1 cellular context compared by ENCODE assay signal in genomic region chr11:65873280-65874156, GRCh38.
TF ChIP-seq lines count a peak whose summit lies in the region.

No MANE protein-coding gene starts in this region.

TF ChIP-seq in A549, 52 proteins besides CTCF, POLR2A, EP300 and RAD21 (continued from another document):
- TF ChIP-seq HES2 (IDR thresholded peaks at IDR 0.05): no peak
- TF ChIP-seq RARB (CRISPR knock-in tag; IDR thresholded peaks at IDR 0.05): 0 out of 2 replicates have a peak, but pooled peaks have one; percentile 49
